ENCODE assay signal across 23 cellular contexts in genomic region chr12:100789146-100789545, GRCh38. TPM values are rescaled to one million over a fixed set of nuclear protein-coding genes. Genes with fewer than 3 reads are reported as not detected.
A peak's percentile ranks its signal among the peaks of the same experiment; 100 is the strongest.
DNase-seq lines count a peak whose midpoint lies in the region; ATAC-seq and TF ChIP-seq lines count a peak whose summit lies in the region.
"Had no signal": no experiment of that assay in that cellular context is flagged by ENCODE, and none has a peak within 500 bp of the region (broad histone marks: within the 10 kb centered on the region; RNA-seq: fewer than 3 reads in every experiment).

No MANE protein-coding gene starts in this region.

- no peaks in the 10 kb centered on the region for H3K27me3 Mint-ChIP-seq in chondrocyte (ENCODE audit: low read depth)
- H3K27me3 Mint-ChIP-seq: natural killer cell treated with Interleukin-12 subunit alpha and Interleukin-12 subunit beta and Interleukin-15 and Interleukin-18, amount 100 ng/mL, for 72 hours had no signal

- TF ChIP-seq POLR2A in vagina (IDR thresholded peaks at IDR 0.05) = no peak

- TF ChIP-seq CTCF in HEK293 (tag by site-specific recombination; IDR thresholded peaks at IDR 0.05) (no peak), vagina (IDR thresholded peaks at IDR 0.05) (no peak), chondrocyte (IDR thresholded peaks at IDR 0.05) (no peak), colonic mucosa (IDR thresholded peaks at IDR 0.05) (no peak)

- H3K36me3 ChIP-seq in HEK293 (ENCODE audit: control insufficient read depth in 2 of 2, insufficient read depth in 1 of 2, low read length in 2 of 2) (no peaks in the 10 kb centered on the region), vagina (no peaks in the 10 kb centered on the region), colonic mucosa (no peaks in the 10 kb centered on the region)
- H3K36me3 ChIP-seq: cardiac muscle cell, lower lobe of right lung, prostate gland, upper lobe of right lung had no signal

- H3K4me1 ChIP-seq in HEK293 (ENCODE audit: control insufficient read depth, insufficient read depth, low read length) = no peaks in the 10 kb centered on the region
- H3K4me1 ChIP-seq in vagina = no peaks in the 10 kb centered on the region
- H3K4me1 ChIP-seq in colonic mucosa = no peaks in the 10 kb centered on the region
- H3K4me1 ChIP-seq: lower lobe of right lung, prostate gland, upper lobe of right lung had no signal

- no peak overlapping the region for H3K27ac Mint-ChIP-seq in chondrocyte (ENCODE audit: unreplicated experiment)
- H3K27ac Mint-ChIP-seq: activated naive CD4-positive, alpha-beta T cell treated with anti-CD3 and anti-CD28 coated beads, Interleukin-2, amount 50 U/mL, for 72 hours; activated T-cell treated with anti-CD3 and anti-CD28 coated beads, Interleukin-2, amount 50 U/mL, for 24 hours; natural killer cell treated with Interleukin-12 subunit alpha and Interleukin-12 subunit beta and Interleukin-15 and Interleukin-18, amount 100 ng/mL, for 72 hours had no signal

- H3K9me3 ChIP-seq in HEK293 (ENCODE audit: control insufficient read depth, insufficient read depth, low read depth, low read length) (no peaks in the 10 kb centered on the region), vagina (no peaks in the 10 kb centered on the region), colonic mucosa (no peaks in the 10 kb centered on the region)
- H3K9me3 ChIP-seq: lower lobe of right lung, prostate gland, upper lobe of right lung had no signal

- H3K4me1 Mint-ChIP-seq in chondrocyte (ENCODE audit: low read depth) = peaks cover 4% of the 10 kb centered on the region

- H3K27ac ChIP-seq in HEK293 (ENCODE audit: extremely low read depth, low read depth, low read length) = no peak overlapping the region
- H3K27ac ChIP-seq in vagina = no peak overlapping the region
- no peak overlapping the region for H3K27ac ChIP-seq in colonic mucosa
- H3K27ac ChIP-seq: cardiac muscle cell, lower lobe of right lung, prostate gland, SK-N-MC, upper lobe of right lung had no signal

- CTCF ChIA-PET in HEK293 (lab: Yijun Ruan, JAX) = interaction anchor here (0.6 kb wide), 1 partner anchor 19 kb away, joined by 3 read pairs; no protein-coding TSS in a partner anchor

- H3K4me3 ChIP-seq in HEK293 (ENCODE audit: low read depth, low read length) (no peak overlapping the region), vagina (no peak overlapping the region), colonic mucosa (no peak overlapping the region)
- H3K4me3 ChIP-seq: cardiac muscle cell, lower lobe of right lung, prostate gland, SK-N-MC, upper lobe of right lung had no signal

- POLR2A ChIA-PET in HEK293 (lab: Yijun Ruan, JAX) = no interaction called here

- DNase-seq in AG08395 (ENCODE audit: low spot score) (peak; percentile 34), astrocyte of the hippocampus (ENCODE audit: low read depth, low spot score) (peak; percentile 66), iris pigment epithelial cell (ENCODE audit: low read depth) (peak; percentile 62), vagina (ENCODE audit: extremely low spot score in 2 of 2) (no peak), chondrocyte (ENCODE audit: low spot score) (no peak), colonic mucosa (no peak)
- DNase-seq: activated CD4-positive, alpha-beta T cell treated with anti-CD3 and anti-CD28 coated beads, Interleukin-2, amount 50 U/mL, for 1 hour; activated T-cell treated with anti-CD3 and anti-CD28 coated beads, Interleukin-2, amount 50 U/mL, for 24 hours; effector CD4-positive, alpha-beta T cell; GF-D8; H7; lower lobe of right lung; NCI-H2029 treated with DMSO at 0.1 percent for 48 hours; NCI-H524; stimulated activated naive CD8-positive, alpha-beta T cell treated with anti-CD3 and anti-CD28 coated beads, Interleukin-15, Interleukin-2, amounts not matched to agents 100 U/mL and 50 U/mL, for 24 hours; upper lobe of right lung had no signal

- H3K27me3 ChIP-seq in vagina = no peaks in the 10 kb centered on the region
- no peaks in the 10 kb centered on the region for H3K27me3 ChIP-seq in colonic mucosa
- H3K27me3 ChIP-seq: cardiac muscle cell, upper lobe of right lung had no signal

- no peak overlapping the region for H3K4me3 Mint-ChIP-seq in chondrocyte (ENCODE audit: unreplicated experiment)
- H3K4me3 Mint-ChIP-seq: activated T-cell treated with anti-CD3 and anti-CD28 coated beads, Interleukin-2, amount 50 U/mL, for 24 hours; natural killer cell treated with Interleukin-12 subunit alpha and Interleukin-12 subunit beta and Interleukin-15 and Interleukin-18, amount 100 ng/mL, for 72 hours had no signal

- H3K36me3 Mint-ChIP-seq in chondrocyte (ENCODE audit: low read depth) = no peaks in the 10 kb centered on the region
- H3K36me3 Mint-ChIP-seq: activated naive CD4-positive, alpha-beta T cell treated with anti-CD3 and anti-CD28 coated beads, Interleukin-2, amount 50 U/mL, for 72 hours; natural killer cell treated with Interleukin-12 subunit alpha and Interleukin-12 subunit beta and Interleukin-15 and Interleukin-18, amount 100 ng/mL, for 72 hours had no signal

- no peak overlapping the region for H3K9ac ChIP-seq in colonic mucosa (ENCODE audit: low read depth in 2 of 2, low read length in 2 of 2)

- peaks cover 2% of the 10 kb centered on the region for H3K9me3 Mint-ChIP-seq in chondrocyte (ENCODE audit: low read depth)

- no peak for ATAC-seq in GM18517 (IDR thresholded peaks at IDR 0.05; ENCODE audit: unreplicated experiment)
- ATAC-seq: activated naive CD4-positive, alpha-beta T cell treated with anti-CD3 and anti-CD28 coated beads, Interleukin-2, amount 50 U/mL, for 72 hours; lower lobe of right lung; natural killer cell treated with Interleukin-12 subunit alpha and Interleukin-12 subunit beta and Interleukin-15 and Interleukin-18, amount 100 ng/mL, for 72 hours; stimulated activated naive CD8-positive, alpha-beta T cell treated with anti-CD3 and anti-CD28 coated beads, Interleukin-15, Interleukin-2, amounts not matched to agents 100 U/mL and 50 U/mL, for 24 hours; upper lobe of right lung had no signal

- intact Hi-C loops in vagina (cut with DNase I) = no loop called here
- intact Hi-C loops in colonic mucosa (cut with DNase I) = no loop called here

TF ChIP-seq in HEK293, 187 proteins besides CTCF, POLR2A, EP300 and RAD21:
- TF ChIP-seq ZBTB17 (tag by site-specific recombination; IDR thresholded peaks at IDR 0.05) (0 out of 2 replicates have a peak, but pooled peaks have one; percentile 25), ZNF707 (tag by site-specific recombination; IDR thresholded peaks at IDR 0.05) (no peak), GLIS1 (tag by site-specific recombination; IDR thresholded peaks at IDR 0.05) (peak; percentile 14; the same call in 1 of the 2 replicates)

RNA-seq across cellular contexts. Expression of gene ANO4, which starts 5.4 kb away (rescaled TPM):
- 0.74 TPM for total RNA-seq in vagina
- 6.5 to 11.0 TPM (median 9.2 TPM) in 3 replicates for total RNA-seq in chondrocyte
- total RNA-seq in colonic mucosa = under 1 TPM; 0.19 to 0.32 TPM
- total RNA-seq: activated naive CD4-positive, alpha-beta T cell treated with anti-CD3 and anti-CD28 coated beads, Interleukin-2, amount 50 U/mL, for 72 hours; natural killer cell treated with Interleukin-12 subunit alpha and Interleukin-12 subunit beta and Interleukin-15 and Interleukin-18, amount 100 ng/mL, for 72 hours had no signal

Comparison
In these comparisons a context has a peak if more than half of its experiments do, and no peak if none do; other contexts are left out.
1. DNase-seq: peak in AG08395 (single experiment), astrocyte of the hippocampus (single experiment) and iris pigment epithelial cell (single experiment); none in vagina (0 of 2), chondrocyte (single experiment) and colonic mucosa (single experiment).